ENCODE assay signal across 9 cellular contexts in genomic region chr21:29078884-29079765, GRCh38. TPM values are rescaled to one million over a fixed set of nuclear protein-coding genes. Genes with fewer than 3 reads are reported as not detected.
DNase-seq lines count a peak whose midpoint lies in the region; ATAC-seq and TF ChIP-seq lines count a peak whose summit lies in the region.
"Had no signal": no experiment of that assay in that cellular context is flagged by ENCODE, and none has a peak within 500 bp of the region (broad histone marks: within the 10 kb centered on the region; RNA-seq: fewer than 3 reads in every experiment).

No MANE protein-coding gene starts in this region.

- no peaks in the 10 kb centered on the region for H4K20me1 ChIP-seq in OCI-LY3 (ENCODE audit: insufficient read depth, low read length)

- no peaks in the 10 kb centered on the region for H3K27me3 ChIP-seq in OCI-LY3 (ENCODE audit: low read depth, low read length)
- no peaks in the 10 kb centered on the region for H3K27me3 ChIP-seq in colonic mucosa

- ATAC-seq in HG02973 (IDR thresholded peaks at IDR 0.05; ENCODE audit: unreplicated experiment) (peak; percentile 49), GM18870 (IDR thresholded peaks at IDR 0.05; ENCODE audit: unreplicated experiment) (no peak)

- H3K4me1 ChIP-seq in OCI-LY3 (ENCODE audit: low read length) (peaks cover 22% of the 10 kb centered on the region), colonic mucosa (no peaks in the 10 kb centered on the region)

- TF ChIP-seq CTCF in OCI-LY3 (IDR thresholded peaks at IDR 0.05; ENCODE audit: low read depth, low read length) (no peak), colonic mucosa (IDR thresholded peaks at IDR 0.05) (no peak)

- intact Hi-C loops in colonic mucosa (cut with DNase I): no loop called here

- peak overlapping the region; percentile 50 for H3K27ac ChIP-seq in OCI-LY3 (ENCODE audit: low read length)
- H3K27ac ChIP-seq in colonic mucosa: no peak overlapping the region
- no peak overlapping the region for H3K27ac ChIP-seq in substantia nigra (ENCODE audit: low read depth, low read length, poor library complexity, severe bottlenecking)
- H3K27ac ChIP-seq: SK-N-MC had no signal

- H2AFZ ChIP-seq in OCI-LY3 (ENCODE audit: low read depth, low read length): no peak overlapping the region; the same call in 1 of the 2 replicates

- H3K4me2 ChIP-seq in OCI-LY3 (ENCODE audit: low read length): peak overlapping the region; percentile 90

- H3K4me3 ChIP-seq in OCI-LY3 (ENCODE audit: low read length) (peak overlapping the region; percentile 15; the same call in 1 of the 2 replicates), colonic mucosa (no peak overlapping the region)
- H3K4me3 ChIP-seq: SK-N-MC had no signal

- H3K36me3 ChIP-seq in OCI-LY3 (replicated peaks; ENCODE audit: low read depth, low read length) (peaks cover 7% of the 10 kb centered on the region), colonic mucosa (no peaks in the 10 kb centered on the region)

- H3K9me3 ChIP-seq in OCI-LY3 (ENCODE audit: insufficient read depth, low read length) (no peaks in the 10 kb centered on the region), colonic mucosa (no peaks in the 10 kb centered on the region)

- H3K9ac ChIP-seq in OCI-LY3 (ENCODE audit: low read length) (peak overlapping the region; percentile 16; the same call in 1 of the 2 replicates), colonic mucosa (ENCODE audit: low read depth in 2 of 2, low read length in 2 of 2) (no peak overlapping the region)

- DNase-seq in NCI-H1092 treated with DMSO at 0.1 percent for 48 hours (lab: John Stamatoyannopoulos, UW) (peak; percentile 18), NCI-H1092 (lab: John Stamatoyannopoulos, UW) (no peak), colonic mucosa (peak; percentile 29), substantia nigra (lab: John Stamatoyannopoulos, UW) (peak in 33 of 49 donors; percentile 5 to 67 (median 25)), NCI-H146 (lab: John Stamatoyannopoulos, UW) (no peak)

- H3K79me2 ChIP-seq in OCI-LY3 (ENCODE audit: low read length): peaks cover 24% of the 10 kb centered on the region

RNA-seq across cellular contexts. Expression of gene CCT8, which starts 5.7 kb away (rescaled TPM):
- 100 to 1,000 TPM; 106 to 190 TPM for total RNA-seq in colonic mucosa

RNA-seq across cellular contexts. Expression of gene MAP3K7CL, which starts 51.3 kb away (rescaled TPM):
- total RNA-seq in colonic mucosa: 1 to 10 TPM; 1.9 to 3.4 TPM

RNA-seq across cellular contexts. Expression of gene USP16, which starts 54.7 kb away (rescaled TPM):
- 10 to 100 TPM; 33.3 to 34.2 TPM for total RNA-seq in colonic mucosa

RNA-seq across cellular contexts. Expression of gene RWDD2B, which starts 60.0 kb away (rescaled TPM):
- 10 to 100 TPM in 1 of 2 donors, 1 to 10 TPM in 1; 8.4 to 11.1 TPM for total RNA-seq in colonic mucosa

Comparison
In these comparisons a context has a peak if more than half of its experiments do, and no peak if none do; other contexts are left out.
1. DNase-seq: peak in NCI-H1092 treated with DMSO at 0.1 percent for 48 hours (single experiment), colonic mucosa (single experiment) and substantia nigra (33 of 49); none in NCI-H1092 (single experiment) and NCI-H146 (single experiment).